21 cellular contexts compared by ENCODE assay signal in genomic region chr15:101264011-101264410, GRCh38.
DNase-seq lines count a peak whose midpoint lies in the region; ATAC-seq and TF ChIP-seq lines count a peak whose summit lies in the region.
"Had no signal": no experiment of that assay in that cellular context is flagged by ENCODE, and none has a peak within 500 bp of the region (broad histone marks: within the 10 kb centered on the region; RNA-seq: fewer than 3 reads in every experiment).

No MANE protein-coding gene starts in this region.

- peak overlapping the region; percentile 40 for H3K27ac Mint-ChIP-seq in stimulated activated effector memory CD8-positive, alpha-beta T cell treated with anti-CD3 and anti-CD28 coated beads, Interleukin-12 subunit alpha, Interleukin-12 subunit beta, amount 100 ng/mL, for 72 hours
- H3K27ac Mint-ChIP-seq: activated T-helper 2 cell treated with anti-CD3 and anti-CD28 coated beads, Interferon-gamma antibody, Interleukin-2, Interleukin-4, amounts not matched to agents 10 μg/mL and 5 μg/mL and 100 μg/mL, durations not matched to agents 14 hours and 24 hours and 36 hours had no signal

- H3K36me3 Mint-ChIP-seq in stimulated activated effector memory CD8-positive, alpha-beta T cell treated with anti-CD3 and anti-CD28 coated beads, Interleukin-12 subunit alpha, Interleukin-12 subunit beta, amount 100 ng/mL, for 72 hours = peaks cover 5% of the 10 kb centered on the region

- no peak overlapping the region for H3K4me3 ChIP-seq in cardiac fibroblast (replicated peaks in 1 of 2; ENCODE audit: low read depth in 2 of 2, low read length in 2 of 2)
- H3K4me3 ChIP-seq: BLaER1, hepatocyte, psoas muscle had no signal

- DNase-seq in cardiac fibroblast (ENCODE audit: low read depth in 2 of 2) (peak; percentile 40 to 60), NCI-H2227 (lab: John Stamatoyannopoulos, UW; ENCODE audit: unreplicated experiment) (no peak)
- no peak for DNase-seq in stimulated activated effector memory CD8-positive, alpha-beta T cell treated with anti-CD3 and anti-CD28 coated beads, Interleukin-12 subunit alpha, Interleukin-12 subunit beta, amount 100 ng/mL, for 72 hours (ENCODE audit: low spot score in 2 of 2)
- DNase-seq: activated CD4-positive, CD25-positive, alpha-beta regulatory T cell treated with anti-CD3 and anti-CD28 coated beads, Interleukin-2, amount 50 U/mL, for 72 hours; central memory CD4-positive, alpha-beta T cell; DMS 273 treated with DMSO at 0.1 percent for 48 hours; mesendoderm; NCI-H187 treated with DMSO at 0.1 percent for 48 hours; NCI-H524 treated with DMSO at 0.1 percent for 48 hours; OCI-M1; psoas muscle; stimulated activated naive CD4-positive, alpha-beta T cell treated with Interleukin-2 at 50 U/mL for 16 hours; T1000; trophoblast cell had no signal

- H3K9me3 Mint-ChIP-seq in stimulated activated effector memory CD8-positive, alpha-beta T cell treated with anti-CD3 and anti-CD28 coated beads, Interleukin-12 subunit alpha, Interleukin-12 subunit beta, amount 100 ng/mL, for 72 hours = no peaks in the 10 kb centered on the region
- H3K9me3 Mint-ChIP-seq: activated T-helper 2 cell treated with anti-CD3 and anti-CD28 coated beads, Interferon-gamma antibody, Interleukin-2, Interleukin-4, amounts not matched to agents 10 μg/mL and 5 μg/mL and 100 μg/mL, durations not matched to agents 14 hours and 24 hours and 36 hours had no signal

- H3K4me3 Mint-ChIP-seq in stimulated activated effector memory CD8-positive, alpha-beta T cell treated with anti-CD3 and anti-CD28 coated beads, Interleukin-12 subunit alpha, Interleukin-12 subunit beta, amount 100 ng/mL, for 72 hours = no peak overlapping the region

- no peak for TF ChIP-seq CTCF in cardiac fibroblast (IDR thresholded peaks at IDR 0.05; ENCODE audit: low read depth, low read length)

- H3K4me1 Mint-ChIP-seq in stimulated activated effector memory CD8-positive, alpha-beta T cell treated with anti-CD3 and anti-CD28 coated beads, Interleukin-12 subunit alpha, Interleukin-12 subunit beta, amount 100 ng/mL, for 72 hours = peaks cover 10% of the 10 kb centered on the region

- ATAC-seq in GM18511 (IDR thresholded peaks at IDR 0.05; ENCODE audit: unreplicated experiment) (peak; percentile 62), HG03571 (IDR thresholded peaks at IDR 0.05; ENCODE audit: unreplicated experiment) (peak; percentile 49), HG03097 (IDR thresholded peaks at IDR 0.05; ENCODE audit: low FRiP score, unreplicated experiment) (no peak), HG03095 (IDR thresholded peaks at IDR 0.05; ENCODE audit: unreplicated experiment) (no peak)
- ATAC-seq in stimulated activated effector memory CD8-positive, alpha-beta T cell treated with anti-CD3 and anti-CD28 coated beads, Interleukin-12 subunit alpha, Interleukin-12 subunit beta, amount 100 ng/mL, for 72 hours = peak; percentile 19
- ATAC-seq: psoas muscle had no signal

Comparison
In these comparisons a context has a peak if more than half of its experiments do, and no peak if none do; other contexts are left out.
1. ATAC-seq: peak in GM18511 (single experiment), HG03571 (single experiment) and stimulated activated effector memory CD8-positive, alpha-beta T cell treated with anti-CD3 and anti-CD28 coated beads, Interleukin-12 subunit alpha, Interleukin-12 subunit beta, amount 100 ng/mL, for 72 hours (single experiment); none in HG03097 (single experiment) and HG03095 (single experiment).
2. DNase-seq: peak in cardiac fibroblast (2 of 2); none in stimulated activated effector memory CD8-positive, alpha-beta T cell treated with anti-CD3 and anti-CD28 coated beads, Interleukin-12 subunit alpha, Interleukin-12 subunit beta, amount 100 ng/mL, for 72 hours (0 of 2) and NCI-H2227 (single experiment).